8 cellular contexts compared by ENCODE assay signal in genomic region chr11:71929491-71929890, GRCh38. TPM values are rescaled to one million over a fixed set of nuclear protein-coding genes. Genes with fewer than 3 reads are reported as not detected.
DNase-seq lines count a peak whose midpoint lies in the region; ATAC-seq, FAIRE-seq and TF ChIP-seq lines count a peak whose summit lies in the region.

No MANE protein-coding gene starts in this region.

- peaks cover 4% of the 10 kb centered on the region for H3K36me3 Mint-ChIP-seq in activated naive CD4-positive, alpha-beta T cell treated with anti-CD3 and anti-CD28 coated beads, Interleukin-2, amount 50 U/mL, for 24 hours

- H3K36me3 ChIP-seq in K562 (ENCODE audit: control insufficient read depth, insufficient read depth, low read length) (peaks cover 21% of the 10 kb centered on the region; the same call in 2 of the 3 replicates), mesenchymal stem cell (ENCODE audit: control insufficient read depth in 1 of 2, insufficient read depth in 2 of 2, low read depth in 1 of 2, low read length in 2 of 2) (no peaks in the 10 kb centered on the region), upper lobe of left lung (peaks cover 0 to 7% (median 0%) of the 10 kb centered on the region in 4 donors)

- no peak overlapping the region for H4K8ac ChIP-seq in mesenchymal stem cell (ENCODE audit: low read length)

- no peak overlapping the region for H2BK120ac ChIP-seq in mesenchymal stem cell (ENCODE audit: low read depth, low read length)

- H3K23ac ChIP-seq in mesenchymal stem cell (ENCODE audit: low read length in 2 of 2), result peak overlapping the region in 1 of 2 experiments; percentile 14

- no peak overlapping the region for H2BK15ac ChIP-seq in mesenchymal stem cell (ENCODE audit: low read depth, poor library complexity, severe bottlenecking)

- H3K9me3 Mint-ChIP-seq in activated naive CD4-positive, alpha-beta T cell treated with anti-CD3 and anti-CD28 coated beads, Interleukin-2, amount 50 U/mL, for 24 hours, result no peaks in the 10 kb centered on the region

- ATAC-seq in K562 (no peak), upper lobe of left lung (ENCODE audit: low FRiP score in 2 of 2) (no peak), GM21528 (IDR thresholded peaks at IDR 0.05; ENCODE audit: low FRiP score, unreplicated experiment) (no peak), GM19467 (IDR thresholded peaks at IDR 0.05; ENCODE audit: unreplicated experiment) (no peak)

- H3K9me3 ChIP-seq in K562 (replicated peaks; ENCODE audit: control insufficient read depth, insufficient read depth, low read depth, low read length), result no peaks in the 10 kb centered on the region
- H3K9me3 ChIP-seq in mesenchymal stem cell (ENCODE audit: control insufficient read depth, low read length), result no peaks in the 10 kb centered on the region
- no peaks in the 10 kb centered on the region for H3K9me3 ChIP-seq in upper lobe of left lung

- H2AFZ ChIP-seq in K562 (ENCODE audit: low read depth, low read length), result no peak overlapping the region
- no peak overlapping the region for H2AFZ ChIP-seq in mesenchymal stem cell (ENCODE audit: low read depth, low read length)

- no peak overlapping the region for H2BK12ac ChIP-seq in mesenchymal stem cell (ENCODE audit: low read length in 2 of 2)

- peaks cover 61% of the 10 kb centered on the region for H3K4me1 Mint-ChIP-seq in activated naive CD4-positive, alpha-beta T cell treated with anti-CD3 and anti-CD28 coated beads, Interleukin-2, amount 50 U/mL, for 24 hours

- H3K4ac ChIP-seq in mesenchymal stem cell (ENCODE audit: low read depth in 1 of 2, low read length in 2 of 2), result peak overlapping the region in 1 of 2 experiments; percentile 70

- H3K79me1 ChIP-seq in mesenchymal stem cell (replicated peaks; ENCODE audit: low read length, poor library complexity, severe bottlenecking), result peaks cover 13% of the 10 kb centered on the region

- no peak overlapping the region for H3K14ac ChIP-seq in mesenchymal stem cell (ENCODE audit: low read length in 2 of 2)

- CTCF ChIA-PET in K562 (lab: Yijun Ruan, JAX; ENCODE audit: low intra/inter-chr PET ratio), result no interaction called here

- POLR2A ChIA-PET in K562 (lab: Yijun Ruan, JAX), result interaction anchor here (1.0 to 6.9 kb wide), 6 partner anchors 9 to 183 kb away, joined by 3 to 55 read pairs (median 6); partner anchors contain the start of gene ANAPC15

- no peak for DNase-seq in activated naive CD4-positive, alpha-beta T cell treated with anti-CD3 and anti-CD28 coated beads, Interleukin-2, amount 50 U/mL, for 16 hours
- DNase-seq in K562 (ENCODE audit: extremely low read depth in 1 of 4, low spot score in 3 of 4) (no peak), mesenchymal stem cell (no peak), upper lobe of left lung (no peak), EL (no peak)

- 0% methylated on average over 6 of the region's 6 CpGs for WGBS in K562 (ENCODE audit: insufficient coverage, low coverage, missing lambda C conversion rate)
- WGBS in mesenchymal stem cell, result 8% methylated on average over 3 of the region's 6 CpGs
- WGBS in upper lobe of left lung, 2 donors, result 5 to 6% methylated on average over 6 of the region's 6 CpGs

- H3K79me2 ChIP-seq in K562 (ENCODE audit: control insufficient read depth, insufficient read depth, low read length), result peaks cover 75% of the 10 kb centered on the region

- H3K4me1 ChIP-seq in K562 (replicated peaks in 1 of 2; ENCODE audit: control insufficient read depth in 2 of 2, insufficient read depth in 2 of 2, low read length in 2 of 2), result peaks cover 6 to 10% of the 10 kb centered on the region in 2 experiments; a peak in 2 of 5 replicates
- peaks cover 10% of the 10 kb centered on the region for H3K4me1 ChIP-seq in mesenchymal stem cell (ENCODE audit: control insufficient read depth, insufficient read depth, low read depth, low read length)
- peaks cover 22 to 36% (median 23%) of the 10 kb centered on the region in 4 donors for H3K4me1 ChIP-seq in upper lobe of left lung

- intact Hi-C loops in K562 (cut with micrococcal nuclease), result no loop called here

- TF ChIP-seq CTCF in K562 (IDR thresholded peaks at IDR 0.05 in 2 of 3, conservative IDR thresholded peaks at IDR 0.05 in 1 of 3; ENCODE audit: insufficient read depth in 2 of 3, low read depth in 1 of 3, low read length in 3 of 3), result no peak
- TF ChIP-seq CTCF in upper lobe of left lung (IDR thresholded peaks at IDR 0.05), result no peak

- BruUV-seq in K562 (replicated peaks; lab: Mats Ljungman, UMichigan), result no TSS peak

- H3K4me3 ChIP-seq in K562 (peak overlapping the region; percentile 53), mesenchymal stem cell (ENCODE audit: insufficient read depth in 1 of 2, low read depth in 1 of 2, low read length in 2 of 2) (peak overlapping the region; percentile 85 to 96), upper lobe of left lung (peak overlapping the region; percentile 79 to 97 (median 90))

- no peak overlapping the region for H4K91ac ChIP-seq in mesenchymal stem cell (ENCODE audit: low read length)

- no peak overlapping the region for H2AK5ac ChIP-seq in mesenchymal stem cell (ENCODE audit: low read length, severe bottlenecking)

- peak overlapping the region; percentile 99 for H3K27ac ChIP-seq in K562 (ENCODE audit: extremely low read depth, low read depth, low read length)
- H3K27ac ChIP-seq in mesenchymal stem cell (ENCODE audit: low read length, poor library complexity, severe bottlenecking), result no peak overlapping the region
- H3K27ac ChIP-seq in upper lobe of left lung, result peak overlapping the region in 2 of 4 donors; percentile 95

- H3K27me3 ChIP-seq in K562 (ENCODE audit: control insufficient read depth in 2 of 2, insufficient read depth in 2 of 2, low read length in 2 of 2), result no peaks in the 10 kb centered on the region
- H3K27me3 ChIP-seq in mesenchymal stem cell (ENCODE audit: control insufficient read depth in 1 of 2, insufficient read depth in 1 of 2, low read length in 2 of 2), result no peaks in the 10 kb centered on the region
- H3K27me3 ChIP-seq in upper lobe of left lung, result no peaks in the 10 kb centered on the region

- H3K18ac ChIP-seq in mesenchymal stem cell (ENCODE audit: low read depth in 1 of 2, low read length in 2 of 2), result no peak overlapping the region

- peak overlapping the region; percentile 97 for H3K9ac ChIP-seq in K562 (ENCODE audit: insufficient read depth in 1 of 2, low read depth in 2 of 2, low read length in 2 of 2)
- H3K9ac ChIP-seq in mesenchymal stem cell (ENCODE audit: low read length), result peak overlapping the region; percentile 90

- TF ChIP-seq EP300 in K562 (IDR thresholded peaks at IDR 0.05; ENCODE audit: low read length) (no peak), upper lobe of left lung (IDR thresholded peaks at IDR 0.05) (no peak)

- in situ Hi-C loops in K562 (cut with MboI), result no loop called here

- no peak for FAIRE-seq in K562 (lab: Jason Lieb, UNC)

- no peaks in the 10 kb centered on the region for H3K27me3 Mint-ChIP-seq in activated naive CD4-positive, alpha-beta T cell treated with anti-CD3 and anti-CD28 coated beads, Interleukin-2, amount 50 U/mL, for 24 hours

- no peaks in the 10 kb centered on the region for H3K9me1 ChIP-seq in K562 (ENCODE audit: control insufficient read depth, insufficient read depth, low read length)

- H3K27ac Mint-ChIP-seq in activated naive CD4-positive, alpha-beta T cell treated with anti-CD3 and anti-CD28 coated beads, Interleukin-2, amount 50 U/mL, for 24 hours, result peak overlapping the region; percentile 99

- peaks cover 16% of the 10 kb centered on the region; the same call in 1 of the 2 replicates for H4K20me1 ChIP-seq in K562 (replicated peaks; ENCODE audit: control insufficient read depth, insufficient read depth, low read length)

- peak overlapping the region; percentile 98 for H3K4me3 Mint-ChIP-seq in activated naive CD4-positive, alpha-beta T cell treated with anti-CD3 and anti-CD28 coated beads, Interleukin-2, amount 50 U/mL, for 24 hours

- no peak overlapping the region for H2BK5ac ChIP-seq in mesenchymal stem cell (ENCODE audit: low read depth, low read length, poor library complexity, severe bottlenecking)

- TF ChIP-seq POLR2A in K562 (conservative IDR thresholded peaks at IDR 0.05) (no peak), upper lobe of left lung (IDR thresholded peaks at IDR 0.05) (no peak)

- TF ChIP-seq RAD21 in K562 (CRISPR knock-in tag; conservative IDR thresholded peaks at IDR 0.05 in 1 of 2, IDR thresholded peaks at IDR 0.05 in 1 of 2), result no peak

- H3K4me2 ChIP-seq in K562 (ENCODE audit: insufficient read depth, low read length) (peak overlapping the region; percentile 82), mesenchymal stem cell (ENCODE audit: low read length, poor library complexity, severe bottlenecking) (peak overlapping the region; percentile 73)

RNA-seq across cellular contexts. Expression of gene RNF121, which starts 0.6 kb away (rescaled TPM):
- total RNA-seq in K562 (2011; cell fraction: chromatin; rRNA removed; ENCODE audit: low replicate concordance), result 158 and 240 TPM in 2 replicates
- 142 and 158 TPM in 2 replicates for total RNA-seq in K562 (2011; cell fraction: nucleolus; rRNA removed)
- 145 and 161 TPM in 2 replicates for total RNA-seq in K562 (2011; cell fraction: nucleoplasm; rRNA removed)
- total RNA-seq in K562 (2014; rRNA removed) (20.5 and 22.9 TPM in 2 replicates), K562 (2014; rRNA removed; fragmentation: Illumina TruSeq; extraction: Trizol) (16.9 and 17.9 TPM in 2 replicates), K562 (2015; rRNA removed; fragmentation: Illumina TruSeq; extraction: Trizol) (17.1 and 18.0 TPM in 2 replicates), K562 (2021) (30.9 and 32.4 TPM in 2 replicates), upper lobe of left lung (100 to 1,000 TPM in 1 of 6 donors, 10 to 100 TPM in 5; 16.0 to 112 (median 28.3) TPM)
- polyA plus RNA-seq in K562 (2011; rRNA removed) (52.9 and 63.4 TPM in 2 replicates), K562 (2014; fragmentation: Illumina TruSeq; extraction: Trizol) (30.6 and 32.0 TPM in 2 replicates), K562 (2014; fragmentation: Nextera tagmentation; extraction: Ambion mirVana) (10 to 100 TPM in 1 of 2 experiments, 1 to 10 TPM in 1; 8.0 to 11.4 TPM), K562 (2014; rRNA removed) (25.8 and 33.5 TPM in 2 replicates)
- 47.7 and 51.1 TPM in 2 replicates for polyA plus RNA-seq in K562 (2011; cell fraction: cytosol; rRNA removed)
- 109 and 124 TPM in 2 replicates for polyA plus RNA-seq in K562 (2011; cell fraction: nucleus; rRNA removed)
- polyA plus RNA-seq in K562 (2012), result 25.9 and 41.7 TPM in 2 replicates
- 84.5 and 88.1 TPM in 2 replicates for polyA minus RNA-seq in K562 (2011; rRNA and poly(A)+ RNA removed)
- 23.1 and 35.7 TPM in 2 replicates for polyA minus RNA-seq in K562 (2011; cell fraction: cytosol; rRNA and poly(A)+ RNA removed)
- 42.8 and 64.2 TPM in 2 replicates for polyA minus RNA-seq in K562 (2011; cell fraction: nucleus; rRNA and poly(A)+ RNA removed)
- polyA plus RNA-seq in mesenchymal stem cell (2013, experiment 1 of 2), result 22.5 TPM
- polyA plus RNA-seq in mesenchymal stem cell (2013, experiment 2 of 2), result 21.0 TPM

RNA-seq across cellular contexts. Expression of gene XNDC1N, which starts 1.1 kb away (rescaled TPM):
- total RNA-seq in K562 (2011; cell fraction: chromatin; rRNA removed; ENCODE audit: low replicate concordance), result 66.4 and 79.0 TPM in 2 replicates
- 40.9 and 41.0 TPM in 2 replicates for total RNA-seq in K562 (2011; cell fraction: nucleolus; rRNA removed)
- 48.5 and 50.4 TPM in 2 replicates for total RNA-seq in K562 (2011; cell fraction: nucleoplasm; rRNA removed)
- total RNA-seq in K562 (2014; rRNA removed) (6.8 and 8.2 TPM in 2 replicates), K562 (2014; rRNA removed; fragmentation: Illumina TruSeq; extraction: Trizol) (9.8 and 11.0 TPM in 2 replicates), K562 (2015; rRNA removed; fragmentation: Illumina TruSeq; extraction: Trizol) (7.7 and 11.4 TPM in 2 replicates), K562 (2021) (7.8 and 9.5 TPM in 2 replicates), upper lobe of left lung (10 to 100 TPM in 1 of 6 donors, 1 to 10 TPM in 5; 5.6 to 14.7 (median 7.0) TPM)
- polyA plus RNA-seq in K562 (2011; rRNA removed) (9.7 and 10.2 TPM in 2 replicates), K562 (2014; fragmentation: Illumina TruSeq; extraction: Trizol) (6.4 and 6.8 TPM in 2 replicates), K562 (2014; fragmentation: Nextera tagmentation; extraction: Ambion mirVana) (10 to 100 TPM in 1 of 2 experiments, 1 to 10 TPM in 1; 9.7 to 11.3 TPM), K562 (2014; rRNA removed) (11.1 and 11.5 TPM in 2 replicates)
- 5.2 and 8.8 TPM in 2 replicates for polyA plus RNA-seq in K562 (2011; cell fraction: cytosol; rRNA removed)
- 22.9 and 23.3 TPM in 2 replicates for polyA plus RNA-seq in K562 (2011; cell fraction: nucleus; rRNA removed)
- polyA plus RNA-seq in K562 (2012), result 5.6 and 6.2 TPM in 2 replicates
- polyA minus RNA-seq in K562 (2011; rRNA and poly(A)+ RNA removed), result 20.9 and 21.6 TPM in 2 replicates
- polyA minus RNA-seq in K562 (2011; cell fraction: cytosol; rRNA and poly(A)+ RNA removed), result 2.3 and 6.0 TPM in 2 replicates
- polyA minus RNA-seq in K562 (2011; cell fraction: nucleus; rRNA and poly(A)+ RNA removed), result 41.5 and 55.6 TPM in 2 replicates
- 0.97 TPM for polyA plus RNA-seq in mesenchymal stem cell (2013, experiment 1 of 2)
- polyA plus RNA-seq in mesenchymal stem cell (2013, experiment 2 of 2), result 1.1 TPM

RNA-seq across cellular contexts. Expression of gene DEFB131B, which starts 51.2 kb away (rescaled TPM):
- not detected in 2 replicates for total RNA-seq in K562 (2011; cell fraction: chromatin; rRNA removed; ENCODE audit: low replicate concordance)
- not detected in 2 replicates for total RNA-seq in K562 (2011; cell fraction: nucleolus; rRNA removed)
- not detected in 2 replicates for total RNA-seq in K562 (2011; cell fraction: nucleoplasm; rRNA removed)
- total RNA-seq in K562 (2014; rRNA removed) (not detected in 2 replicates), K562 (2014; rRNA removed; fragmentation: Illumina TruSeq; extraction: Trizol) (not detected in 2 replicates), K562 (2015; rRNA removed; fragmentation: Illumina TruSeq; extraction: Trizol) (not detected in 2 replicates), K562 (2021) (not detected in 2 replicates), upper lobe of left lung (not detected)
- polyA plus RNA-seq in K562 (2011; rRNA removed) (not detected in 2 replicates), K562 (2014; fragmentation: Illumina TruSeq; extraction: Trizol) (not detected in 2 replicates), K562 (2014; fragmentation: Nextera tagmentation; extraction: Ambion mirVana) (not detected), K562 (2014; rRNA removed) (not detected in 2 replicates)
- polyA plus RNA-seq in K562 (2011; cell fraction: cytosol; rRNA removed), result not detected in 2 replicates
- polyA plus RNA-seq in K562 (2011; cell fraction: nucleus; rRNA removed), result not detected in 2 replicates
- not detected in 2 replicates for polyA plus RNA-seq in K562 (2012)
- not detected in 2 replicates for polyA minus RNA-seq in K562 (2011; rRNA and poly(A)+ RNA removed)
- not detected in 2 replicates for polyA minus RNA-seq in K562 (2011; cell fraction: cytosol; rRNA and poly(A)+ RNA removed)
- polyA minus RNA-seq in K562 (2011; cell fraction: nucleus; rRNA and poly(A)+ RNA removed), result not detected in 2 replicates
- polyA plus RNA-seq in mesenchymal stem cell (2013, experiment 1 of 2), result not detected
- polyA plus RNA-seq in mesenchymal stem cell (2013, experiment 2 of 2), result not detected
